In genomic region chr1:49050041-49050440, GRCh38 we compare ENCODE assay signal across 21 cellular contexts.
"Had no signal": no experiment of that assay in that cellular context is flagged by ENCODE, and none has a peak within 500 bp of the region (broad histone marks: within the 10 kb centered on the region; RNA-seq: fewer than 3 reads in every experiment).

No MANE protein-coding gene starts in this region.

- DNase-seq: activated CD4-positive, alpha-beta memory T cell treated with anti-CD3 and anti-CD28 coated beads for 36 hours; activated CD4-positive, alpha-beta T cell treated with anti-CD3 and anti-CD28 coated beads, Interleukin-2, amount 10 ng/mL, durations not matched to agents 7 days and 5 days; activated CD4-positive, CD25-positive, alpha-beta regulatory T cell; activated CD8-positive, alpha-beta memory T cell treated with anti-CD3 and anti-CD28 coated beads for 24 hours; activated effector memory CD4-positive, alpha-beta T cell treated with anti-CD3 and anti-CD28 coated beads, Interleukin-2, amount 50 U/mL, for 16 hours; activated naive CD4-positive, alpha-beta T cell treated with Interleukin-2 at 50 U/mL for 16 hours; activated naive CD8-positive, alpha-beta T cell treated with anti-CD3 and anti-CD28 coated beads, Interleukin-2, amount 50 U/mL, for 24 hours; activated T-cell treated with anti-CD3 and anti-CD28 coated beads, Interleukin-2, amount 50 U/mL, for 4 hours; amniotic stem cell; body of pancreas; KG1; NCI-H1048; NCI-H1417; NCI-H1930; NCI-H446; NCI-H526 treated with DMSO at 0.1 percent for 48 hours; RPMI8226; SK-N-SH; T-helper 1 cell had no signal

- ATAC-seq: activated naive CD4-positive, alpha-beta T cell treated with anti-CD3 and anti-CD28 coated beads, Interleukin-2, amount 50 U/mL, for 72 hours; activated naive CD8-positive, alpha-beta T cell treated with anti-CD3 and anti-CD28 coated beads, Interleukin-2, amount 50 U/mL, for 24 hours; activated T-cell treated with anti-CD3 and anti-CD28 coated beads, Interleukin-2, amount 50 U/mL, for 4 hours; body of pancreas; Right ventricle myocardium inferior had no signal
